Comparison of ENCODE assay signal across 19 cellular contexts in genomic region chr1:185741551-185741950, GRCh38. TPM values are rescaled to one million over a fixed set of nuclear protein-coding genes. Genes with fewer than 3 reads are reported as not detected.
DNase-seq lines count a peak whose midpoint lies in the region; ATAC-seq and TF ChIP-seq lines count a peak whose summit lies in the region.
"Had no signal": no experiment of that assay in that cellular context is flagged by ENCODE, and none has a peak within 500 bp of the region (broad histone marks: within the 10 kb centered on the region; RNA-seq: fewer than 3 reads in every experiment).

No MANE protein-coding gene starts in this region.

- no peak overlapping the region for H3K4me3 ChIP-seq in breast epithelium
- no peak overlapping the region for H3K4me3 ChIP-seq in ascending aorta
- no peak overlapping the region for H3K4me3 ChIP-seq in fibroblast of pulmonary artery (replicated peaks; ENCODE audit: low read depth, low read length)
- H3K4me3 ChIP-seq in thoracic aorta = peak overlapping the region; percentile 0
- H3K4me3 ChIP-seq: MG63 had no signal

- H3K27ac Mint-ChIP-seq in MCF 10A (ENCODE audit: low read depth, unreplicated experiment) = no peak overlapping the region
- H3K27ac Mint-ChIP-seq in activated CD8-positive, alpha-beta T cell treated with anti-CD3 and anti-CD28 coated beads, Interleukin-2, amount 10 ng/mL, durations not matched to agents 7 days and 5 days = no peak overlapping the region

- H3K4me3 Mint-ChIP-seq in MCF 10A (ENCODE audit: unreplicated experiment) = no peak overlapping the region
- H3K4me3 Mint-ChIP-seq in activated CD8-positive, alpha-beta T cell treated with anti-CD3 and anti-CD28 coated beads, Interleukin-2, amount 10 ng/mL, durations not matched to agents 7 days and 5 days = no peak overlapping the region

- H3K27me3 Mint-ChIP-seq in MCF 10A (ENCODE audit: insufficient read depth, unreplicated experiment) = no peaks in the 10 kb centered on the region
- H3K27me3 Mint-ChIP-seq in activated CD8-positive, alpha-beta T cell treated with anti-CD3 and anti-CD28 coated beads, Interleukin-2, amount 10 ng/mL, durations not matched to agents 7 days and 5 days (ENCODE audit: low read depth) = peaks cover 21% of the 10 kb centered on the region

- peak; percentile 41 for DNase-seq in MCF 10A (ENCODE audit: unreplicated experiment)
- DNase-seq in breast epithelium (ENCODE audit: low spot score in 2 of 2) = no peak
- no peak for DNase-seq in ascending aorta (ENCODE audit: low spot score in 2 of 2)
- DNase-seq in fibroblast of pulmonary artery (ENCODE audit: low read depth) = peak; percentile 53
- no peak for DNase-seq in thoracic aorta (ENCODE audit: low spot score)
- no peak for DNase-seq in activated gamma-delta T cell treated with Interleukin-2 at 50 U/mL for 16 hours
- DNase-seq in activated CD8-positive, alpha-beta T cell treated with anti-CD3 and anti-CD28 coated beads, Interleukin-2, amount 10 ng/mL, durations not matched to agents 7 days and 5 days = no peak
- no peak for DNase-seq in HuH-7 (ENCODE audit: low spot score)
- DNase-seq: AML-193, Caco-2, DMS53, GDM1, MG63, NCI-H1092 treated with DMSO at 0.1 percent for 48 hours, NCI-H187, NCI-H446, PC-3 had no signal

- BruUV-seq in MCF 10A (replicated peaks; lab: Mats Ljungman, UMichigan) = no TSS peak

- ATAC-seq in thoracic aorta (ENCODE audit: insufficient number of reproducible peaks, low FRiP score, low read depth) = no peak
- no peak for ATAC-seq in activated CD8-positive, alpha-beta T cell treated with anti-CD3 and anti-CD28 coated beads, Interleukin-2, amount 10 ng/mL, durations not matched to agents 7 days and 5 days
- ATAC-seq: PC-3 had no signal

- peak overlapping the region in 1 of 2 donors; percentile 6 for H3K27ac ChIP-seq in breast epithelium
- peak overlapping the region; percentile 15 to 55 for H3K27ac ChIP-seq in ascending aorta
- H3K27ac ChIP-seq in thoracic aorta = peak overlapping the region; percentile 5 to 26
- H3K27ac ChIP-seq: 22Rv1, KMS-11 had no signal

- intact Hi-C loops in MCF 10A (cut with micrococcal nuclease) (no loop called here), breast epithelium (cut with DNase I; ENCODE audit: low total_unique reads) (no loop called here), ascending aorta (cut with DNase I) (loop anchor here (5.0 kb wide), 1 partner anchor 351 kb away; no protein-coding TSS in a partner anchor)

- H3K36me3 Mint-ChIP-seq in MCF 10A (ENCODE audit: insufficient read depth, unreplicated experiment) = no peaks in the 10 kb centered on the region
- no peaks in the 10 kb centered on the region for H3K36me3 Mint-ChIP-seq in activated CD8-positive, alpha-beta T cell treated with anti-CD3 and anti-CD28 coated beads, Interleukin-2, amount 10 ng/mL, durations not matched to agents 7 days and 5 days (ENCODE audit: low read depth)

- TF ChIP-seq POLR2A in breast epithelium (IDR thresholded peaks at IDR 0.05) = no peak

- H3K9me3 Mint-ChIP-seq in MCF 10A (ENCODE audit: unreplicated experiment) = peaks cover 17% of the 10 kb centered on the region
- no peaks in the 10 kb centered on the region for H3K9me3 Mint-ChIP-seq in activated CD8-positive, alpha-beta T cell treated with anti-CD3 and anti-CD28 coated beads, Interleukin-2, amount 10 ng/mL, durations not matched to agents 7 days and 5 days (ENCODE audit: insufficient read depth)

- no peaks in the 10 kb centered on the region for H3K9me3 ChIP-seq in breast epithelium
- no peaks in the 10 kb centered on the region for H3K9me3 ChIP-seq in ascending aorta
- H3K9me3 ChIP-seq in thoracic aorta = no peaks in the 10 kb centered on the region
- H3K9me3 ChIP-seq: MG63 had no signal

- H3K4me1 Mint-ChIP-seq in MCF 10A (ENCODE audit: insufficient read depth, unreplicated experiment) = peaks cover 4% of the 10 kb centered on the region
- H3K4me1 Mint-ChIP-seq in activated CD8-positive, alpha-beta T cell treated with anti-CD3 and anti-CD28 coated beads, Interleukin-2, amount 10 ng/mL, durations not matched to agents 7 days and 5 days (ENCODE audit: low read depth) = no peaks in the 10 kb centered on the region

- peaks cover 0 to 8% of the 10 kb centered on the region in 2 donors for H3K27me3 ChIP-seq in breast epithelium
- no peaks in the 10 kb centered on the region for H3K27me3 ChIP-seq in ascending aorta
- H3K27me3 ChIP-seq in thoracic aorta (replicated peaks; ENCODE audit: insufficient read depth) = no peaks in the 10 kb centered on the region
- H3K27me3 ChIP-seq: MG63 had no signal

- CTCF ChIA-PET in MCF 10A (lab: Yijun Ruan, JAX) = no interaction called here
- CTCF ChIA-PET in activated CD8-positive, alpha-beta T cell treated with anti-CD3 and anti-CD28 coated beads, Interleukin-2, amount 10 ng/mL, durations not matched to agents 7 days and 5 days (lab: Charles Lee) = no interaction called here

- POLR2A ChIA-PET in MCF 10A (lab: Yijun Ruan, JAX) = interaction anchor here (0.7 kb wide), 1 partner anchor 13 kb away, joined by 3 read pairs; no protein-coding TSS in a partner anchor
- POLR2A ChIA-PET in activated CD8-positive, alpha-beta T cell treated with anti-CD3 and anti-CD28 coated beads, Interleukin-2, amount 10 ng/mL, durations not matched to agents 7 days and 5 days (lab: Charles Lee) = no interaction called here

- H3K4me1 ChIP-seq in breast epithelium (no peaks in the 10 kb centered on the region), ascending aorta (peaks cover 0 to 20% of the 10 kb centered on the region in 2 donors), thoracic aorta (ENCODE audit: control insufficient read depth in 1 of 2, low read depth in 2 of 2) (peaks cover 14 to 63% of the 10 kb centered on the region in 2 donors)
- H3K4me1 ChIP-seq: Caco-2 had no signal

- H3K36me3 ChIP-seq in breast epithelium = no peaks in the 10 kb centered on the region
- H3K36me3 ChIP-seq in ascending aorta = no peaks in the 10 kb centered on the region
- no peaks in the 10 kb centered on the region for H3K36me3 ChIP-seq in thoracic aorta
- H3K36me3 ChIP-seq: MG63 had no signal

- TF ChIP-seq CTCF in MCF 10A (IDR thresholded peaks at IDR 0.05; ENCODE audit: unreplicated experiment) (no peak), breast epithelium (IDR thresholded peaks at IDR 0.05) (no peak), ascending aorta (IDR thresholded peaks at IDR 0.05) (no peak), fibroblast of pulmonary artery (IDR thresholded peaks at IDR 0.05; ENCODE audit: low read length, missing control alignments) (no peak), thoracic aorta (IDR thresholded peaks at IDR 0.05) (no peak)

RNA-seq across cellular contexts. Expression of gene HMCN1, which starts 7.4 kb away (rescaled TPM):
- total RNA-seq in MCF 10A (2022) = 0.07 and 0.12 TPM in 2 replicates
- 10 to 100 TPM in 2 of 3 donors, 1 to 10 TPM in 1; 7.8 to 18.4 (median 11.9) TPM for total RNA-seq in breast epithelium
- 61.7 TPM for total RNA-seq in ascending aorta
- total RNA-seq in thoracic aorta = 100 to 1,000 TPM; 142 to 191 TPM
- total RNA-seq in activated CD8-positive, alpha-beta T cell treated with anti-CD3 and anti-CD28 coated beads, Interleukin-2, amount 10 ng/mL, durations not matched to agents 7 days and 5 days = under 1 TPM; 0.05 to 0.18 TPM

Comparison
In these comparisons a context has a peak if more than half of its experiments do, and no peak if none do; other contexts are left out.
1. DNase-seq: peak in MCF 10A (single experiment) and fibroblast of pulmonary artery (single experiment); none in breast epithelium (0 of 2), ascending aorta (0 of 2), thoracic aorta (single experiment), activated gamma-delta T cell treated with Interleukin-2 at 50 U/mL for 16 hours (single experiment), activated CD8-positive, alpha-beta T cell treated with anti-CD3 and anti-CD28 coated beads, Interleukin-2, amount 10 ng/mL, durations not matched to agents 7 days and 5 days (single experiment) and HuH-7 (single experiment).